13 cellular contexts compared by ENCODE assay signal in genomic region chr11:86589204-86589603, GRCh38.
DNase-seq lines count a peak whose midpoint lies in the region; ATAC-seq, FAIRE-seq and TF ChIP-seq lines count a peak whose summit lies in the region.
"Had no signal": no experiment of that assay in that cellular context is flagged by ENCODE, and none has a peak within 500 bp of the region (broad histone marks: within the 10 kb centered on the region; RNA-seq: fewer than 3 reads in every experiment).

No MANE protein-coding gene starts in this region.

- H2AK5ac ChIP-seq in mesendoderm (ENCODE audit: low read length): no peak overlapping the region

- ATAC-seq in A549: no peak

- peaks cover 40% of the 10 kb centered on the region for H3K4me1 ChIP-seq in A549
- H3K4me1 ChIP-seq in HUES64 (ENCODE audit: insufficient read depth, low read length): peaks cover 52% of the 10 kb centered on the region
- H3K4me1 ChIP-seq in mesendoderm (ENCODE audit: control insufficient read depth, low read depth, low read length): peaks cover 4% of the 10 kb centered on the region
- peaks cover 26 to 49% (median 43%) of the 10 kb centered on the region in 3 donors for H3K4me1 ChIP-seq in skeletal muscle tissue (ENCODE audit: control insufficient read depth in 3 of 3, insufficient read depth in 3 of 3, low read length in 3 of 3)

- H2BK15ac ChIP-seq in mesendoderm (replicated peaks; ENCODE audit: low read depth): no peak overlapping the region

- no peak for TF ChIP-seq EP300 in A549 (IDR thresholded peaks at IDR 0.05)

- H3K27me3 ChIP-seq in HUES64 (ENCODE audit: insufficient read depth, low read length): no peaks in the 10 kb centered on the region
- H3K27me3 ChIP-seq in mesendoderm (ENCODE audit: insufficient read depth, low read length, poor library complexity): no peaks in the 10 kb centered on the region
- H3K27me3 ChIP-seq in skeletal muscle tissue (ENCODE audit: control insufficient read depth in 3 of 3, insufficient read depth in 3 of 3, low read length in 3 of 3): no peaks in the 10 kb centered on the region

- H2BK5ac ChIP-seq in mesendoderm (ENCODE audit: low read length): no peak overlapping the region

- peak overlapping the region; percentile 21 to 90; a peak in 3 of 6 replicates for H3K27ac ChIP-seq in A549
- peak overlapping the region; percentile 50 for H3K27ac ChIP-seq in HUES64 (ENCODE audit: low read depth, low read length)
- peak overlapping the region; percentile 52 for H3K27ac ChIP-seq in mesendoderm (ENCODE audit: low read depth, low read length)
- peak overlapping the region; percentile 27 for H3K27ac ChIP-seq in skeletal muscle tissue (ENCODE audit: low read depth, low read length)
- H3K27ac ChIP-seq: PC-9 had no signal

- FAIRE-seq in A549 (lab: Jason Lieb, UNC) (no peak), GM12891 (lab: Jason Lieb, UNC) (no peak)
- FAIRE-seq: A204.1 had no signal

- no peak overlapping the region for H3K4me3 ChIP-seq in A549
- no peak overlapping the region for H3K4me3 ChIP-seq in HUES64 (ENCODE audit: low read length)
- H3K4me3 ChIP-seq in mesendoderm (ENCODE audit: low read length): no peak overlapping the region
- H3K4me3 ChIP-seq in skeletal muscle tissue (ENCODE audit: low read length in 3 of 3): no peak overlapping the region
- H3K4me3 ChIP-seq: PC-9 had no signal

- no peak for TF ChIP-seq POLR2A in A549 (IDR thresholded peaks at IDR 0.05; ENCODE audit: low read length)
- TF ChIP-seq POLR2A in GM12891 (IDR thresholded peaks at IDR 0.05; ENCODE audit: low read depth, low read length): no peak

- H3K23ac ChIP-seq in mesendoderm (ENCODE audit: low read length): no peak overlapping the region

- H4K5ac ChIP-seq in mesendoderm (ENCODE audit: low read length): no peak overlapping the region

- no peaks in the 10 kb centered on the region for H3K36me3 ChIP-seq in HUES64 (ENCODE audit: insufficient read depth, low read length)
- no peaks in the 10 kb centered on the region for H3K36me3 ChIP-seq in mesendoderm (ENCODE audit: control insufficient read depth, insufficient read depth, low read length)
- H3K36me3 ChIP-seq in skeletal muscle tissue (ENCODE audit: control insufficient read depth in 3 of 3, insufficient read depth in 3 of 3, low read length in 3 of 3): no peaks in the 10 kb centered on the region

- H3K4me2 ChIP-seq in A549: no peak overlapping the region
- no peak overlapping the region for H3K4me2 ChIP-seq in mesendoderm (ENCODE audit: low read length)
- H3K4me2 ChIP-seq: PC-9 had no signal

- 0 out of 3 replicates have a peak, but pooled peaks cover 3% of the 10 kb centered on the region for H3K9me3 ChIP-seq in A549
- no peaks in the 10 kb centered on the region for H3K9me3 ChIP-seq in HUES64 (ENCODE audit: insufficient read depth, low read depth, low read length)
- H3K9me3 ChIP-seq in skeletal muscle tissue (ENCODE audit: control insufficient read depth in 3 of 3, low read length in 3 of 3): no peaks in the 10 kb centered on the region

- no peak overlapping the region for H2BK120ac ChIP-seq in mesendoderm (ENCODE audit: low read depth, low read length)

- H3K79me2 ChIP-seq in mesendoderm (ENCODE audit: control insufficient read depth, insufficient read depth, low read length): no peaks in the 10 kb centered on the region

- no peaks in the 10 kb centered on the region for H3K79me1 ChIP-seq in mesendoderm (ENCODE audit: low read length)

- TF ChIP-seq CTCF in A549 (IDR thresholded peaks at IDR 0.05): no peak

- CTCF ChIA-PET in A549 (lab: Yijun Ruan, JAX): interaction anchor here (1.0 to 1.7 kb wide), 3 partner anchors 20 to 132 kb away, joined by 3 to 8 read pairs (median 4); no protein-coding TSS in a partner anchor

- no peak for DNase-seq in A549 (ENCODE audit: low read depth in 1 of 2, low spot score in 1 of 2)
- no peak for DNase-seq in mesendoderm
- DNase-seq in GM12891 (ENCODE audit: insufficient read length, low spot score): no peak
- DNase-seq in NCI-H2081 (lab: John Stamatoyannopoulos, UW): no peak
- DNase-seq in NCI-H2107 (lab: John Stamatoyannopoulos, UW): no peak
- DNase-seq: DMS 273 treated with DMSO at 0.1 percent for 48 hours, GDM1, H7, NCI-H510A treated with DMSO at 0.1 percent for 48 hours had no signal

- POLR2A ChIA-PET in A549 (lab: Yijun Ruan, JAX): interaction anchor here (0.7 kb wide), 1 partner anchor 212 kb away, joined by 3 read pairs; no protein-coding TSS in a partner anchor

- H3K9ac ChIP-seq in HUES64 (ENCODE audit: low read depth, low read length) (no peak overlapping the region; the same call in 1 of the 2 replicates), mesendoderm (ENCODE audit: low read length) (no peak overlapping the region), skeletal muscle tissue (ENCODE audit: low read depth in 1 of 3, low read length in 3 of 3) (no peak overlapping the region)

- H4K8ac ChIP-seq in mesendoderm (ENCODE audit: low read depth, low read length): no peak overlapping the region

- no peak overlapping the region for H3K4ac ChIP-seq in mesendoderm (ENCODE audit: low read depth, low read length)

- no peak for TF ChIP-seq RAD21 in A549 (conservative IDR thresholded peaks at IDR 0.05 in 1 of 2, IDR thresholded peaks at IDR 0.05 in 1 of 2)

- no peak overlapping the region for H3K56ac ChIP-seq in mesendoderm (ENCODE audit: low read length)

- no peak overlapping the region for H3K18ac ChIP-seq in mesendoderm (ENCODE audit: low read length)

TF ChIP-seq in A549, 52 proteins besides CTCF, POLR2A, EP300 and RAD21 (continues in another document):
- TF ChIP-seq, protein P1, sequence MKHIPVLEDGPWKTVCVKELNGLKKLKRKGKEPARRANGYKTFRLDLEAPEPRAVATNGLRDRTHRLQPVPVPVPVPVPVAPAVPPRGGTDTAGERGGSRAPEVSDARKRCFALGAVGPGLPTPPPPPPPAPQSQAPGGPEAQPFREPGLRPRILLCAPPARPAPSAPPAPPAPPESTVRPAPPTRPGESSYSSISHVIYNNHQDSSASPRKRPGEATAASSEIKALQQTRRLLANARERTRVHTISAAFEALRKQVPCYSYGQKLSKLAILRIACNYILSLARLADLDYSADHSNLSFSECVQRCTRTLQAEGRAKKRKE (CRISPR knock-in tag; IDR thresholded peaks at IDR 0.05; ENCODE audit: low read depth): no peak
- TF ChIP-seq SREBF2 (IDR thresholded peaks at IDR 0.05) (no peak), NR3C1 (IDR thresholded peaks at IDR 0.05) (no peak)
- TF ChIP-seq, protein P2, sequence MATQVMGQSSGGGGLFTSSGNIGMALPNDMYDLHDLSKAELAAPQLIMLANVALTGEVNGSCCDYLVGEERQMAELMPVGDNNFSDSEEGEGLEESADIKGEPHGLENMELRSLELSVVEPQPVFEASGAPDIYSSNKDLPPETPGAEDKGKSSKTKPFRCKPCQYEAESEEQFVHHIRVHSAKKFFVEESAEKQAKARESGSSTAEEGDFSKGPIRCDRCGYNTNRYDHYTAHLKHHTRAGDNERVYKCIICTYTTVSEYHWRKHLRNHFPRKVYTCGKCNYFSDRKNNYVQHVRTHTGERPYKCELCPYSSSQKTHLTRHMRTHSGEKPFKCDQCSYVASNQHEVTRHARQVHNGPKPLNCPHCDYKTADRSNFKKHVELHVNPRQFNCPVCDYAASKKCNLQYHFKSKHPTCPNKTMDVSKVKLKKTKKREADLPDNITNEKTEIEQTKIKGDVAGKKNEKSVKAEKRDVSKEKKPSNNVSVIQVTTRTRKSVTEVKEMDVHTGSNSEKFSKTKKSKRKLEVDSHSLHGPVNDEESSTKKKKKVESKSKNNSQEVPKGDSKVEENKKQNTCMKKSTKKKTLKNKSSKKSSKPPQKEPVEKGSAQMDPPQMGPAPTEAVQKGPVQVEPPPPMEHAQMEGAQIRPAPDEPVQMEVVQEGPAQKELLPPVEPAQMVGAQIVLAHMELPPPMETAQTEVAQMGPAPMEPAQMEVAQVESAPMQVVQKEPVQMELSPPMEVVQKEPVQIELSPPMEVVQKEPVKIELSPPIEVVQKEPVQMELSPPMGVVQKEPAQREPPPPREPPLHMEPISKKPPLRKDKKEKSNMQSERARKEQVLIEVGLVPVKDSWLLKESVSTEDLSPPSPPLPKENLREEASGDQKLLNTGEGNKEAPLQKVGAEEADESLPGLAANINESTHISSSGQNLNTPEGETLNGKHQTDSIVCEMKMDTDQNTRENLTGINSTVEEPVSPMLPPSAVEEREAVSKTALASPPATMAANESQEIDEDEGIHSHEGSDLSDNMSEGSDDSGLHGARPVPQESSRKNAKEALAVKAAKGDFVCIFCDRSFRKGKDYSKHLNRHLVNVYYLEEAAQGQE (IDR thresholded peaks at IDR 0.05): no peak

TF ChIP-seq in GM12891, 5 proteins besides CTCF, POLR2A, EP300 and RAD21:
- TF ChIP-seq POU2F2 (IDR thresholded peaks at IDR 0.05; ENCODE audit: low read depth, low read length): no peak
- TF ChIP-seq POLR2AphosphoS5 (IDR thresholded peaks at IDR 0.05; ENCODE audit: low read depth, low read length): no peak
- TF ChIP-seq TAF1 (IDR thresholded peaks at IDR 0.05; ENCODE audit: low read depth, low read length): no peak
- no peak for TF ChIP-seq PAX5 (IDR thresholded peaks at IDR 0.05; ENCODE audit: insufficient read depth, low read length, severe bottlenecking)
